Comparison of ENCODE assay signal across 8 cellular contexts in genomic region chr5:140251527-140251973, GRCh38. TPM values are rescaled to one million over a fixed set of nuclear protein-coding genes. Genes with fewer than 3 reads are reported as not detected.
DNase-seq lines count a peak whose midpoint lies in the region; TF ChIP-seq lines count a peak whose summit lies in the region.

No MANE protein-coding gene starts in this region.

- H3K27me3 Mint-ChIP-seq in CD4-positive, alpha-beta memory T cell = no peaks in the 10 kb centered on the region

- H3K9ac ChIP-seq in OCI-LY1 (ENCODE audit: low read length) = peak overlapping the region; percentile 33; the same call in 1 of the 2 replicates

- H3K4me1 Mint-ChIP-seq in CD4-positive, alpha-beta memory T cell = peaks cover 15 to 39% (median 29%) of the 10 kb centered on the region in 4 donors

- no peak overlapping the region for H2AFZ ChIP-seq in OCI-LY1 (ENCODE audit: low read length)

- no peak for TF ChIP-seq CTCF in OCI-LY1 (IDR thresholded peaks at IDR 0.05; ENCODE audit: low read length)

- H3K27ac Mint-ChIP-seq in CD4-positive, alpha-beta memory T cell = peak overlapping the region; percentile 54 to 97 (median 95)

- no peaks in the 10 kb centered on the region for H3K36me3 ChIP-seq in CD4-positive, alpha-beta memory T cell (ENCODE audit: insufficient read depth, low read length)
- peaks cover 8% of the 10 kb centered on the region; the same call in 1 of the 2 replicates for H3K36me3 ChIP-seq in OCI-LY1 (ENCODE audit: insufficient read depth, low read length)

- H3K4me2 ChIP-seq in OCI-LY1 (ENCODE audit: low read length) = peak overlapping the region; percentile 55

- peak; percentile 48 to 80 (median 58) for DNase-seq in CD4-positive, alpha-beta memory T cell
- DNase-seq in GOT3 (lab: John Stamatoyannopoulos, UW) (peak; percentile 49), activated T-helper 1 cell treated with Interleukin-2 at 50 U/mL for 16 hours (ENCODE audit: low read depth) (peak; percentile 37), islet precursor cell (peak; percentile 98), OCI-M2 (lab: John Stamatoyannopoulos, UW; ENCODE audit: unreplicated experiment) (no peak), NCI-H2029 treated with DMSO at 0.1 percent for 48 hours (lab: John Stamatoyannopoulos, UW) (no peak)
- DNase-seq in stimulated activated CD8-positive, alpha-beta memory T cell treated with anti-CD3 and anti-CD28 coated beads, Interleukin-7, amount 100 ng/mL, for 4 hours (ENCODE audit: low read depth in 2 of 2) = peak; percentile 48 to 60

- H3K27me3 ChIP-seq in CD4-positive, alpha-beta memory T cell (ENCODE audit: insufficient read depth, low read length) = no peaks in the 10 kb centered on the region
- no peaks in the 10 kb centered on the region for H3K27me3 ChIP-seq in OCI-LY1 (ENCODE audit: insufficient read depth, low read length)

- H3K36me3 Mint-ChIP-seq in CD4-positive, alpha-beta memory T cell = peaks cover 0 to 7% of the 10 kb centered on the region in 2 donors

- no peaks in the 10 kb centered on the region for H3K9me3 Mint-ChIP-seq in CD4-positive, alpha-beta memory T cell

- no peaks in the 10 kb centered on the region for H4K20me1 ChIP-seq in OCI-LY1 (ENCODE audit: insufficient read depth, low read length)

- H3K4me3 ChIP-seq in CD4-positive, alpha-beta memory T cell (ENCODE audit: low read length in 2 of 2) = no peak overlapping the region
- peak overlapping the region; percentile 8 for H3K4me3 ChIP-seq in OCI-LY1 (ENCODE audit: low read depth, low read length, poor library complexity, severe bottlenecking)

- CTCF ChIA-PET in CD4-positive, alpha-beta memory T cell (lab: Charles Lee; ENCODE audit: partially characterized antibody) = interaction anchor here (0.7 to 17.3 kb wide), 7 partner anchors 11 to 468 kb away, joined by 3 to 518 read pairs (median 3); partner anchors contain the start of genes CYSTM1, HBEGF and PFDN1

- POLR2A ChIA-PET in CD4-positive, alpha-beta memory T cell (lab: Charles Lee; ENCODE audit: partially characterized antibody) = interaction anchor here (1.0 to 1.3 kb wide), 3 partner anchors 10 to 94 kb away, joined by 3 to 4 read pairs (median 4); no protein-coding TSS in a partner anchor

- H3K9me3 ChIP-seq in CD4-positive, alpha-beta memory T cell (ENCODE audit: control insufficient read depth in 1 of 2, low read length in 2 of 2) = no peaks in the 10 kb centered on the region
- H3K9me3 ChIP-seq in OCI-LY1 (ENCODE audit: low read length) = no peaks in the 10 kb centered on the region

- no peaks in the 10 kb centered on the region for H3K9me2 ChIP-seq in OCI-LY1 (ENCODE audit: low read depth, low read length)

- intact Hi-C loops in CD4-positive, alpha-beta memory T cell (cut with micrococcal nuclease) = no loop called here

- H3K27ac ChIP-seq in CD4-positive, alpha-beta memory T cell (ENCODE audit: low read depth, low read length) = peak overlapping the region; percentile 12
- H3K27ac ChIP-seq in OCI-LY1 (ENCODE audit: low read depth, low read length, poor library complexity, severe bottlenecking) = peak overlapping the region; percentile 84

- peak overlapping the region in 7 of 8 donors; percentile 40 to 81 (median 60) for H3K4me3 Mint-ChIP-seq in CD4-positive, alpha-beta memory T cell

- H3K4me1 ChIP-seq in CD4-positive, alpha-beta memory T cell (ENCODE audit: insufficient read depth, low read length) = peaks cover 57% of the 10 kb centered on the region
- peaks cover 77% of the 10 kb centered on the region for H3K4me1 ChIP-seq in OCI-LY1 (ENCODE audit: insufficient read depth, low read length, severe bottlenecking)

- peaks cover 9% of the 10 kb centered on the region for H3F3A ChIP-seq in OCI-LY1 (ENCODE audit: insufficient read depth, low read length)

- no peaks in the 10 kb centered on the region; the same call in 1 of the 2 replicates for H3K79me2 ChIP-seq in OCI-LY1 (ENCODE audit: insufficient read depth, low read length)

RNA-seq across cellular contexts. Expression of gene PFDN1, which starts 51.4 kb away (rescaled TPM):
- total RNA-seq in CD4-positive, alpha-beta memory T cell = 10 to 100 TPM; 24.8 to 26.2 TPM
- polyA plus RNA-seq in CD4-positive, alpha-beta memory T cell = 100 to 1,000 TPM; 116 to 223 TPM

Comparison
In these comparisons a context has a peak if more than half of its experiments do, and no peak if none do; other contexts are left out.
1. DNase-seq: peak in CD4-positive, alpha-beta memory T cell (5 of 5), GOT3 (single experiment), activated T-helper 1 cell treated with Interleukin-2 at 50 U/mL for 16 hours (single experiment), islet precursor cell (single experiment) and stimulated activated CD8-positive, alpha-beta memory T cell treated with anti-CD3 and anti-CD28 coated beads, Interleukin-7, amount 100 ng/mL, for 4 hours (2 of 2); none in OCI-M2 (single experiment) and NCI-H2029 treated with DMSO at 0.1 percent for 48 hours (single experiment).